ENCODE assay signal across 8 cellular contexts in genomic region chr1:161792740-161793139, GRCh38. TPM values are rescaled to one million over a fixed set of nuclear protein-coding genes. Genes with fewer than 3 reads are reported as not detected.
DNase-seq lines count a peak whose midpoint lies in the region; ATAC-seq, FAIRE-seq and TF ChIP-seq lines count a peak whose summit lies in the region.

No MANE protein-coding gene starts in this region.

- H3K9me3 Mint-ChIP-seq in brain: no peaks in the 10 kb centered on the region

- no peak overlapping the region for H3K27ac ChIP-seq in keratinocyte (ENCODE audit: control insufficient read depth, insufficient read depth, low read length)

- no peak overlapping the region for H3K9ac ChIP-seq in keratinocyte (ENCODE audit: control insufficient read depth, extremely low read depth, insufficient read depth, low read length)

- peak overlapping the region in 1 of 5 experiments; percentile 30 for H3K27ac Mint-ChIP-seq in brain

- H3K4me3 ChIP-seq in AG09309 (ENCODE audit: control insufficient read depth, low read depth, low read length) (no peak overlapping the region), GM12875 (ENCODE audit: low read depth, low read length) (no peak overlapping the region), keratinocyte (ENCODE audit: control insufficient read depth in 2 of 3, extremely low read depth in 1 of 3, insufficient read depth in 2 of 3, low read depth in 1 of 3, low read length in 3 of 3) (no peak overlapping the region)

- peak; percentile 98 for FAIRE-seq in keratinocyte (lab: Jason Lieb, UNC)

- DNase-seq in AG09309 (ENCODE audit: low read depth) (peak; percentile 70), NCI-H82 treated with DMSO at 0.1 percent for 48 hours (lab: John Stamatoyannopoulos, UW; ENCODE audit: unreplicated experiment) (peak; percentile 46), keratinocyte (ENCODE audit: low read depth, low spot score) (peak; percentile 73), superior temporal gyrus (ENCODE audit: extremely low spot score) (peak; percentile 95), T-helper 9 cell (no peak)

- H3K36me3 Mint-ChIP-seq in brain: peaks cover 59% of the 10 kb centered on the region

- no peaks in the 10 kb centered on the region for H3K9me1 ChIP-seq in keratinocyte (ENCODE audit: control insufficient read depth, extremely low read depth, insufficient read depth, low read length)

- peak; percentile 69 for ATAC-seq in HG03571 (IDR thresholded peaks at IDR 0.05; ENCODE audit: unreplicated experiment)

- TF ChIP-seq CTCF in AG09309 (IDR thresholded peaks at IDR 0.05; ENCODE audit: control insufficient read depth, insufficient read depth, low read depth, low read length, missing control alignments): peak; percentile 46
- peak; percentile 18; the same call in 1 of the 2 replicates for TF ChIP-seq CTCF in GM12875 (IDR thresholded peaks at IDR 0.05; ENCODE audit: borderline replicate concordance, insufficient read depth, low read depth, low read length)
- TF ChIP-seq CTCF in brain (conservative IDR thresholded peaks at IDR 0.05): peak; percentile 78 to 80
- TF ChIP-seq CTCF in keratinocyte (optimal IDR thresholded peaks at IDR 0.05 in 1 of 3, IDR thresholded peaks at IDR 0.05 in 1 of 3, conservative IDR thresholded peaks at IDR 0.05 in 1 of 3; ENCODE audit: extremely low read depth in 1 of 3, insufficient read depth in 2 of 3, low read length in 3 of 3): peak in 1 of 3 experiments; percentile 58

- no peak overlapping the region for H3K4me2 ChIP-seq in keratinocyte (ENCODE audit: control insufficient read depth, extremely low read depth, insufficient read depth, low read depth, low read length)

- no peaks in the 10 kb centered on the region for H3K27me3 Mint-ChIP-seq in brain

- no peaks in the 10 kb centered on the region for H4K20me1 ChIP-seq in keratinocyte (ENCODE audit: control insufficient read depth, extremely low read depth, insufficient read depth, low read length)

- no peaks in the 10 kb centered on the region for H3K4me1 Mint-ChIP-seq in brain

- H3K36me3 ChIP-seq in keratinocyte (ENCODE audit: control insufficient read depth in 2 of 2, extremely low read depth in 1 of 2, insufficient read depth in 2 of 2, low read length in 2 of 2): peaks cover 0 to 4% of the 10 kb centered on the region in 2 experiments

- no peaks in the 10 kb centered on the region for H3K27me3 ChIP-seq in keratinocyte (ENCODE audit: control insufficient read depth, extremely low read depth, insufficient read depth, low read length)

- peaks cover 16% of the 10 kb centered on the region for H3K4me1 ChIP-seq in keratinocyte (ENCODE audit: control insufficient read depth, extremely low read depth, insufficient read depth, low read length)

- no peaks in the 10 kb centered on the region for H3K79me2 ChIP-seq in keratinocyte (ENCODE audit: control insufficient read depth, insufficient read depth, low read length)

- H2AFZ ChIP-seq in keratinocyte (ENCODE audit: control insufficient read depth, low read length): no peak overlapping the region

- H3K9me3 ChIP-seq in keratinocyte (ENCODE audit: control insufficient read depth, low read depth, low read length): no peaks in the 10 kb centered on the region

- dilution Hi-C loops in keratinocyte (cut with MboI; ENCODE audit: extremely low pct_ligation_motif_present, low sequenced_read_pairs): no loop called here

- no peak overlapping the region for H3K4me3 Mint-ChIP-seq in brain

RNA-seq across cellular contexts. Expression of gene ATF6, which starts 26.6 kb away (rescaled TPM):
- 14.2 TPM for polyA plus RNA-seq in brain (ENCODE audit: insufficient read depth, low read depth, low replicate concordance)
- polyA plus RNA-seq in keratinocyte: 16.4 to 19.7 TPM (median 18.3 TPM) in 3 replicates
- polyA plus RNA-seq in keratinocyte (2011; ENCODE audit: low read depth): 15.1 TPM
- 6.3 and 13.3 TPM in 2 replicates for polyA plus RNA-seq in keratinocyte (2011; cell fraction: cytosol; rRNA removed)
- polyA plus RNA-seq in keratinocyte (2011; cell fraction: nucleus; rRNA removed): 24.6 and 28.3 TPM in 2 replicates
- 11.5 and 14.8 TPM in 2 replicates for polyA plus RNA-seq in keratinocyte (2012; ENCODE audit: low replicate concordance)
- polyA minus RNA-seq in keratinocyte: 9.1 to 21.4 TPM (median 21.2 TPM) in 3 replicates
- polyA minus RNA-seq in keratinocyte (2011; cell fraction: cytosol; rRNA and poly(A)+ RNA removed): 9.4 TPM
- polyA minus RNA-seq in keratinocyte (2011; cell fraction: nucleus; rRNA and poly(A)+ RNA removed): 26.6 and 45.1 TPM in 2 replicates

RNA-seq across cellular contexts. Expression of gene DUSP12, which starts 43.2 kb away (rescaled TPM):
- polyA plus RNA-seq in brain (ENCODE audit: insufficient read depth, low read depth, low replicate concordance): 12.1 TPM
- polyA plus RNA-seq in keratinocyte: 22.6 to 35.3 TPM (median 27.6 TPM) in 3 replicates
- polyA plus RNA-seq in keratinocyte (2011; ENCODE audit: low read depth): 11.8 TPM
- 28.6 and 37.5 TPM in 2 replicates for polyA plus RNA-seq in keratinocyte (2011; cell fraction: cytosol; rRNA removed)
- 22.4 and 24.5 TPM in 2 replicates for polyA plus RNA-seq in keratinocyte (2011; cell fraction: nucleus; rRNA removed)
- polyA plus RNA-seq in keratinocyte (2012; ENCODE audit: low replicate concordance): 21.4 and 22.4 TPM in 2 replicates
- polyA minus RNA-seq in keratinocyte: 2.3 to 16.0 TPM (median 4.9 TPM) in 3 replicates
- 18.2 TPM for polyA minus RNA-seq in keratinocyte (2011; cell fraction: cytosol; rRNA and poly(A)+ RNA removed)
- 4.6 and 5.5 TPM in 2 replicates for polyA minus RNA-seq in keratinocyte (2011; cell fraction: nucleus; rRNA and poly(A)+ RNA removed)
